In genomic region chr17:68265852-68266232, GRCh38 we compare ENCODE assay signal across 1 cellular context. TPM values are rescaled to one million over a fixed set of nuclear protein-coding genes. Genes with fewer than 3 reads are reported as not detected.
"Had no signal": no experiment of that assay in that cellular context is flagged by ENCODE, and none has a peak within 500 bp of the region (broad histone marks: within the 10 kb centered on the region; RNA-seq: fewer than 3 reads in every experiment).

No MANE protein-coding gene starts in this region.

RNA-seq across cellular contexts. Expression of gene SLC16A6, which starts 25.1 kb away (rescaled TPM):
- total RNA-seq: foreskin keratinocyte had no signal
- polyA plus RNA-seq: foreskin keratinocyte had no signal
